In the genomic region with DNA sequence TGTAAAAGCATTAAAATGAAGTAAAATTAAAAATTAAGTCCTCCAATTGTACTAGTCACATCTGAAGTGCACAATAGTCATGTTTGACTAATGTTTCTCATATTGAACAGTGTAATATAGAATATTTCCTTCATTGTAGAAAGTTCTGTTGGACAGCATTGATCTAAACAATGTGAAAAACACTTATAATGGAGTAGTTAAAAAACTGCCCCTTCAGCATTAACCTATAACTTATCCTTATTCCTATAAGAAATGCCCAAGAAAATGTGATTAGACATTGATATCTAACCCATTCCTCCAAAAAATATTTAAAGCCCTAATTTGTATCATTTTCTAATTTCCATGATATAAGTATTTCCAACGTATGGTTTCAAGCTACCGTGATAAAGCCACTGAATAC, we compare ENCODE assay signal across 27 cellular contexts.
"Had no signal": no experiment of that assay in that cellular context is flagged by ENCODE, and none has a peak within 500 bp of the region (broad histone marks: within the 10 kb centered on the region; RNA-seq: fewer than 3 reads in every experiment).

No MANE protein-coding gene starts in this region.

- FAIRE-seq: TTC549, urothelium cell line had no signal

- H3K36me3 Mint-ChIP-seq: activated naive CD8-positive, alpha-beta T cell treated with anti-CD3 and anti-CD28 coated beads for 36 hours; immature natural killer cell; natural killer cell; stimulated activated effector memory CD8-positive, alpha-beta T cell treated with anti-CD3 and anti-CD28 coated beads, Interleukin-12 subunit alpha, Interleukin-12 subunit beta, amount 100 ng/mL, for 72 hours had no signal

- DNase-seq: activated CD4-positive, alpha-beta T cell treated with anti-CD3 and anti-CD28 coated beads for 4 hours; activated CD4-positive, alpha-beta T cell treated with anti-CD3 and anti-CD28 coated beads, Interleukin-2, amount 50 U/mL, for 4 hours; activated effector memory CD4-positive, alpha-beta T cell treated with anti-CD3 and anti-CD28 coated beads, Interleukin-2, amount 50 U/mL, for 16 hours; activated naive CD4-positive, alpha-beta T cell treated with anti-CD3 and anti-CD28 coated beads for 36 hours; activated naive CD8-positive, alpha-beta T cell treated with anti-CD3 and anti-CD28 coated beads for 36 hours; caudate nucleus; foreskin keratinocyte; heart left ventricle; hypothalamus; immature natural killer cell; lower lobe of right lung; natural killer cell; right lobe of liver; stimulated activated CD4-positive, alpha-beta T cell treated with anti-CD3 and anti-CD28 coated beads, Interleukin-4, amount 100 ng/mL, for 24 hours; T-helper 9 cell; trophoblast cell had no signal

- H3K4me1 Mint-ChIP-seq: activated naive CD8-positive, alpha-beta T cell treated with anti-CD3 and anti-CD28 coated beads for 36 hours; immature natural killer cell; natural killer cell; stimulated activated effector memory CD8-positive, alpha-beta T cell treated with anti-CD3 and anti-CD28 coated beads, Interleukin-12 subunit alpha, Interleukin-12 subunit beta, amount 100 ng/mL, for 72 hours had no signal

- H3K27me3 Mint-ChIP-seq: activated naive CD8-positive, alpha-beta T cell treated with anti-CD3 and anti-CD28 coated beads for 36 hours; stimulated activated naive CD8-positive, alpha-beta T cell treated with anti-CD3 and anti-CD28 coated beads, Interleukin-15, Interleukin-2, amounts not matched to agents 100 ng/mL and 50 ng/mL, for 24 hours had no signal

- ATAC-seq: foreskin keratinocyte; lower lobe of right lung; natural killer cell; right lobe of liver; stimulated activated effector memory CD8-positive, alpha-beta T cell treated with anti-CD3 and anti-CD28 coated beads, Interleukin-12 subunit alpha, Interleukin-12 subunit beta, amount 100 ng/mL, for 72 hours had no signal

- H3K36me3 ChIP-seq: ascending aorta, esophagus muscularis mucosa, heart left ventricle, lower lobe of right lung, right lobe of liver, thoracic aorta had no signal

- H3K4me3 ChIP-seq: ascending aorta, esophagus muscularis mucosa, heart left ventricle, lower lobe of right lung, right lobe of liver, skin epidermis, thoracic aorta had no signal

- H3K27ac ChIP-seq: ascending aorta, esophagus muscularis mucosa, foreskin keratinocyte, lower lobe of right lung, right lobe of liver, skin epidermis, thoracic aorta, VCaP had no signal

- H3K4me1 ChIP-seq: ascending aorta, esophagus muscularis mucosa, lower lobe of right lung, right lobe of liver had no signal

- H3K9me3 Mint-ChIP-seq: activated T-helper 1 cell treated with anti-CD3 and anti-CD28 coated beads, Interleukin-12 subunit alpha, Interleukin-12 subunit beta, Interleukin-2, Interleukin-4 antibody, amounts not matched to agents 30 ng/mL and 10 ng/mL and 1 ng/mL, durations not matched to agents 14 hours and 24 hours and 36 hours; T-helper 1 cell treated with Interleukin-12 subunit alpha and Interleukin-12 subunit beta and Interleukin-4 antibody, amounts not matched to agents 30 μg/mL and 1 μg/mL, for 36 hours had no signal

- H3K27me3 ChIP-seq: ascending aorta, esophagus muscularis mucosa, foreskin keratinocyte, heart left ventricle, right lobe of liver had no signal

- H3K27ac Mint-ChIP-seq: activated naive CD4-positive, alpha-beta T cell treated with anti-CD3 and anti-CD28 coated beads for 36 hours; activated naive CD8-positive, alpha-beta T cell treated with anti-CD3 and anti-CD28 coated beads for 36 hours; activated T-helper 1 cell treated with anti-CD3 and anti-CD28 coated beads, Interleukin-12 subunit alpha, Interleukin-12 subunit beta, Interleukin-2, Interleukin-4 antibody, amounts not matched to agents 30 ng/mL and 10 ng/mL and 1 ng/mL, durations not matched to agents 14 hours and 24 hours and 36 hours; immature natural killer cell; natural killer cell; stimulated activated effector memory CD8-positive, alpha-beta T cell treated with anti-CD3 and anti-CD28 coated beads, Interleukin-12 subunit alpha, Interleukin-12 subunit beta, amount 100 ng/mL, for 72 hours; stimulated activated naive CD8-positive, alpha-beta T cell treated with anti-CD3 and anti-CD28 coated beads, Interleukin-15, Interleukin-2, amounts not matched to agents 100 ng/mL and 50 ng/mL, for 24 hours; T-helper 1 cell treated with Interleukin-12 subunit alpha and Interleukin-12 subunit beta and Interleukin-4 antibody, amounts not matched to agents 30 μg/mL and 1 μg/mL, for 36 hours had no signal

- H3K4me3 Mint-ChIP-seq: activated naive CD4-positive, alpha-beta T cell treated with anti-CD3 and anti-CD28 coated beads for 36 hours; activated naive CD8-positive, alpha-beta T cell treated with anti-CD3 and anti-CD28 coated beads for 36 hours; activated T-helper 1 cell treated with anti-CD3 and anti-CD28 coated beads, Interleukin-12 subunit alpha, Interleukin-12 subunit beta, Interleukin-2, Interleukin-4 antibody, amounts not matched to agents 30 ng/mL and 10 ng/mL and 1 ng/mL, durations not matched to agents 14 hours and 24 hours and 36 hours; immature natural killer cell; natural killer cell; stimulated activated effector memory CD8-positive, alpha-beta T cell treated with anti-CD3 and anti-CD28 coated beads, Interleukin-12 subunit alpha, Interleukin-12 subunit beta, amount 100 ng/mL, for 72 hours; stimulated activated naive CD8-positive, alpha-beta T cell treated with anti-CD3 and anti-CD28 coated beads, Interleukin-15, Interleukin-2, amounts not matched to agents 100 ng/mL and 50 ng/mL, for 24 hours; T-helper 1 cell treated with Interleukin-12 subunit alpha and Interleukin-12 subunit beta and Interleukin-4 antibody, amounts not matched to agents 30 μg/mL and 1 μg/mL, for 36 hours had no signal

- H3K9me3 ChIP-seq: ascending aorta, esophagus muscularis mucosa, heart left ventricle, lower lobe of right lung, right lobe of liver, thoracic aorta had no signal
